24 cellular contexts compared by ENCODE assay signal in the genomic region with DNA sequence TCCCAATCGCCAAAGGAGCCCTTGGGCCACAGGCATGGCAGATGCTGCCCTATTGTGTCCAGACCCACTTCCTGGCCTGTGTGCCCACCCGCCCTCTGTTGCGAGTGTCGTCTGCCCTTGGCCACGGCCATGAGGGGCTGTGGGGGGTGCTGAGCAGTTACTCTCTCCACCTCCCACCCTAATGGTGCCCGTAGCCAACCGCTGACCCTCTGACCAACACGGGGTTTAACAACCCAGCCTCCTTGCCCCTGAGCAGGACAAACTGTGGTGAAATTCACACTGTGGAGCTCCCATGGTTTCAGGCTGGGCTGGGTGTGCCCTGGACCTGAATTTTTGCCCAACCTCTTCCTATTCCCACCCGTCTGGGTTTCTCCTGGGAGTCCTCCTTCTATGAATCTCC.
DNase-seq lines count a peak whose midpoint lies in the region; ATAC-seq and TF ChIP-seq lines count a peak whose summit lies in the region.
"Had no signal": no experiment of that assay in that cellular context is flagged by ENCODE, and none has a peak within 500 bp of the region (broad histone marks: within the 10 kb centered on the region; RNA-seq: fewer than 3 reads in every experiment).

No MANE protein-coding gene starts in this region.

- H3K14ac ChIP-seq in neuronal stem cell (ENCODE audit: low read length): no peak overlapping the region

- H3K27ac Mint-ChIP-seq in activated naive CD8-positive, alpha-beta T cell treated with anti-CD3 and anti-CD28 coated beads for 36 hours: peak overlapping the region; percentile 62
- H3K27ac Mint-ChIP-seq in activated naive CD8-positive, alpha-beta T cell treated with anti-CD3 and anti-CD28 coated beads, Interleukin-2, amount 50 U/mL, for 24 hours: no peak overlapping the region
- H3K27ac Mint-ChIP-seq in chondrocyte (ENCODE audit: unreplicated experiment): no peak overlapping the region
- H3K27ac Mint-ChIP-seq: CD4-positive, alpha-beta T cell had no signal

- no peak overlapping the region for H2BK15ac ChIP-seq in neuronal stem cell (ENCODE audit: low read length)

- no peak overlapping the region for H3K4ac ChIP-seq in neuronal stem cell (ENCODE audit: low read length)

- no peak overlapping the region for H3K27ac ChIP-seq in neuronal stem cell (replicated peaks; ENCODE audit: low read length)
- H3K27ac ChIP-seq in upper lobe of right lung: no peak overlapping the region
- H3K27ac ChIP-seq: HL-60 had no signal

- no peak overlapping the region for H4K91ac ChIP-seq in neuronal stem cell (ENCODE audit: low read depth, low read length, poor library complexity)

- ATAC-seq in activated naive CD8-positive, alpha-beta T cell treated with anti-CD3 and anti-CD28 coated beads, Interleukin-2, amount 50 U/mL, for 24 hours: no peak
- ATAC-seq in upper lobe of right lung: no peak
- no peak for ATAC-seq in GM18870 (IDR thresholded peaks at IDR 0.05; ENCODE audit: unreplicated experiment)
- ATAC-seq in left cardiac atrium: no peak
- ATAC-seq in GM18858 (IDR thresholded peaks at IDR 0.05; ENCODE audit: unreplicated experiment): no peak
- ATAC-seq: GM12878, HCT116 had no signal

- H3K4me3 ChIP-seq in neuronal stem cell (ENCODE audit: low read length in 2 of 2) (no peak overlapping the region), upper lobe of right lung (no peak overlapping the region)
- H3K4me3 ChIP-seq: BLaER1 treated with 17β-estradiol and CSF1 and Interleukin-3, amounts not matched to agents 10 nM and 100 nM; GM12878 had no signal

- H3K36me3 Mint-ChIP-seq in activated naive CD8-positive, alpha-beta T cell treated with anti-CD3 and anti-CD28 coated beads for 36 hours: peaks cover 10% of the 10 kb centered on the region
- peaks cover 6% of the 10 kb centered on the region for H3K36me3 Mint-ChIP-seq in activated naive CD8-positive, alpha-beta T cell treated with anti-CD3 and anti-CD28 coated beads, Interleukin-2, amount 50 U/mL, for 24 hours (ENCODE audit: low read depth)
- H3K36me3 Mint-ChIP-seq in chondrocyte (ENCODE audit: low read depth): no peaks in the 10 kb centered on the region

- no peak overlapping the region for H3K9ac ChIP-seq in neuronal stem cell (ENCODE audit: low read depth, low read length, poor library complexity)
- H3K9ac ChIP-seq: BLaER1 treated with 17β-estradiol and CSF1 and Interleukin-3, amounts not matched to agents 10 nM and 100 nM had no signal

- no peaks in the 10 kb centered on the region for H3K79me1 ChIP-seq in neuronal stem cell (ENCODE audit: low read depth, low read length)

- H2AFZ ChIP-seq in neuronal stem cell (ENCODE audit: low read length): no peak overlapping the region

- H2AK5ac ChIP-seq in neuronal stem cell (ENCODE audit: low read depth, low read length): peak overlapping the region; percentile 87

- H3K36me3 ChIP-seq in neuronal stem cell (replicated peaks in 1 of 2; ENCODE audit: control insufficient read depth in 2 of 2, insufficient read depth in 2 of 2, low read length in 2 of 2) (no peaks in the 10 kb centered on the region), upper lobe of right lung (no peaks in the 10 kb centered on the region)
- H3K36me3 ChIP-seq: BLaER1 treated with 17β-estradiol and CSF1 and Interleukin-3, amounts not matched to agents 10 nM and 100 nM had no signal

- H3K9me3 Mint-ChIP-seq in activated naive CD8-positive, alpha-beta T cell treated with anti-CD3 and anti-CD28 coated beads for 36 hours: peaks cover 14% of the 10 kb centered on the region
- peaks cover 6% of the 10 kb centered on the region for H3K9me3 Mint-ChIP-seq in activated naive CD8-positive, alpha-beta T cell treated with anti-CD3 and anti-CD28 coated beads, Interleukin-2, amount 50 U/mL, for 24 hours
- peaks cover 12% of the 10 kb centered on the region for H3K9me3 Mint-ChIP-seq in chondrocyte (ENCODE audit: low read depth)
- H3K9me3 Mint-ChIP-seq: CD4-positive, alpha-beta T cell had no signal

- peak overlapping the region; percentile 41 for H2BK12ac ChIP-seq in neuronal stem cell (ENCODE audit: low read length)

- peaks cover 40% of the 10 kb centered on the region for H3K27me3 Mint-ChIP-seq in activated naive CD8-positive, alpha-beta T cell treated with anti-CD3 and anti-CD28 coated beads for 36 hours
- H3K27me3 Mint-ChIP-seq in activated naive CD8-positive, alpha-beta T cell treated with anti-CD3 and anti-CD28 coated beads, Interleukin-2, amount 50 U/mL, for 24 hours: peaks cover 13% of the 10 kb centered on the region
- peaks cover 32% of the 10 kb centered on the region for H3K27me3 Mint-ChIP-seq in chondrocyte (ENCODE audit: low read depth)

- no CpG with 5 or more reads among the region's 9 CpGs for WGBS in neuronal stem cell (ENCODE audit: extremely low coverage in 2 of 2, insufficient read length in 2 of 2, insufficient replicate concordance in 1 of 2), 2 donors

- no peak overlapping the region for H3K23ac ChIP-seq in neuronal stem cell (ENCODE audit: low read depth, low read length, poor library complexity)

- no peak overlapping the region for H4K8ac ChIP-seq in neuronal stem cell (ENCODE audit: low read depth, low read length)

- no peak overlapping the region for H3K4me2 ChIP-seq in neuronal stem cell (ENCODE audit: insufficient read depth, low read length, poor library complexity, severe bottlenecking)

- no peaks in the 10 kb centered on the region for H3K27me3 ChIP-seq in neuronal stem cell (ENCODE audit: control insufficient read depth in 3 of 3, insufficient read depth in 3 of 3, low read depth in 1 of 3, low read length in 3 of 3)
- no peaks in the 10 kb centered on the region for H3K27me3 ChIP-seq in upper lobe of right lung
- H3K27me3 ChIP-seq: BLaER1 treated with 17β-estradiol and CSF1 and Interleukin-3, amounts not matched to agents 10 nM and 100 nM had no signal

- no peaks in the 10 kb centered on the region for H3K9me3 ChIP-seq in neuronal stem cell (replicated peaks in 1 of 2; ENCODE audit: control insufficient read depth in 2 of 2, insufficient read depth in 1 of 2, low read depth in 1 of 2, low read length in 2 of 2)
- H3K9me3 ChIP-seq in upper lobe of right lung: no peaks in the 10 kb centered on the region

- peaks cover 44% of the 10 kb centered on the region for H3K4me1 Mint-ChIP-seq in activated naive CD8-positive, alpha-beta T cell treated with anti-CD3 and anti-CD28 coated beads for 36 hours
- peaks cover 56% of the 10 kb centered on the region for H3K4me1 Mint-ChIP-seq in activated naive CD8-positive, alpha-beta T cell treated with anti-CD3 and anti-CD28 coated beads, Interleukin-2, amount 50 U/mL, for 24 hours
- H3K4me1 Mint-ChIP-seq in chondrocyte (ENCODE audit: low read depth): no peaks in the 10 kb centered on the region

- H3K4me1 ChIP-seq in neuronal stem cell (ENCODE audit: control insufficient read depth in 2 of 2, insufficient read depth in 1 of 2, low read depth in 1 of 2, low read length in 2 of 2) (peaks cover 0 to 1% of the 10 kb centered on the region in 2 donors), upper lobe of right lung (no peaks in the 10 kb centered on the region)

- H3K18ac ChIP-seq in neuronal stem cell (ENCODE audit: low read length): peak overlapping the region; percentile 85

- DNase-seq in activated naive CD8-positive, alpha-beta T cell treated with anti-CD3 and anti-CD28 coated beads for 36 hours: no peak
- no peak for DNase-seq in activated naive CD8-positive, alpha-beta T cell treated with anti-CD3 and anti-CD28 coated beads, Interleukin-2, amount 50 U/mL, for 24 hours
- DNase-seq in chondrocyte (ENCODE audit: low spot score) (peak; percentile 89), neuronal stem cell (ENCODE audit: low spot score) (no peak), upper lobe of right lung (peak; percentile 51), left cardiac atrium (no peak)
- DNase-seq: CD4-positive, alpha-beta T cell; Karpas-422; NCI-H1092; NCI-H1436; NCI-H187; NCI-H2081 treated with DMSO at 0.1 percent for 48 hours; NCI-H2171; NCI-H226; NCI-H510A; NCI-H69; RPMI8226; SHP77 treated with DMSO at 0.1 percent for 48 hours had no signal

- no peak for TF ChIP-seq CTCF in chondrocyte (IDR thresholded peaks at IDR 0.05)
- TF ChIP-seq CTCF in upper lobe of right lung (IDR thresholded peaks at IDR 0.05): no peak

- H2BK120ac ChIP-seq in neuronal stem cell (ENCODE audit: low read depth, low read length): no peak overlapping the region

- H3K4me3 Mint-ChIP-seq in activated naive CD8-positive, alpha-beta T cell treated with anti-CD3 and anti-CD28 coated beads for 36 hours: no peak overlapping the region
- H3K4me3 Mint-ChIP-seq in activated naive CD8-positive, alpha-beta T cell treated with anti-CD3 and anti-CD28 coated beads, Interleukin-2, amount 50 U/mL, for 24 hours: no peak overlapping the region
- H3K4me3 Mint-ChIP-seq in chondrocyte (ENCODE audit: unreplicated experiment): no peak overlapping the region
- H3K4me3 Mint-ChIP-seq: CD4-positive, alpha-beta T cell had no signal

- H2BK5ac ChIP-seq in neuronal stem cell (ENCODE audit: low read length): peak overlapping the region; percentile 19

- intact Hi-C loops in upper lobe of right lung (cut with DNase I): no loop called here
- intact Hi-C loops in left cardiac atrium (cut with DNase I): no loop called here

Comparison
In these comparisons a context has a peak if more than half of its experiments do, and no peak if none do; other contexts are left out.
1. DNase-seq: peak in chondrocyte (single experiment) and upper lobe of right lung (single experiment); none in activated naive CD8-positive, alpha-beta T cell treated with anti-CD3 and anti-CD28 coated beads for 36 hours (single experiment), activated naive CD8-positive, alpha-beta T cell treated with anti-CD3 and anti-CD28 coated beads, Interleukin-2, amount 50 U/mL, for 24 hours (single experiment), neuronal stem cell (single experiment) and left cardiac atrium (single experiment).